Comparison of ENCODE assay signal across 8 cellular contexts in genomic region chr2:32947484-32948143, GRCh38. TPM values are rescaled to one million over a fixed set of nuclear protein-coding genes. Genes with fewer than 3 reads are reported as not detected.
DNase-seq lines count a peak whose midpoint lies in the region; ATAC-seq, FAIRE-seq and TF ChIP-seq lines count a peak whose summit lies in the region.

No MANE protein-coding gene starts in this region.

- intact Hi-C loops in pancreas (cut with DNase I) = no loop called here

- in situ Hi-C loops in Caki2 (cut with HindIII; ENCODE audit: low pct_unique_long_range_greater_than_20kb, low sequenced_read_pairs) = no loop called here

- DNase-seq in Caki2 (ENCODE audit: low read depth) (peak; percentile 24), MG63 (peak; percentile 42), glomerular visceral epithelial cell (ENCODE audit: extremely low spot score) (peak; percentile 16), pancreas (peak; percentile 9 to 77 (median 29)), GDM1 (lab: John Stamatoyannopoulos, UW) (no peak), NCI-H1092 (lab: John Stamatoyannopoulos, UW) (no peak)
- DNase-seq in activated effector memory CD4-positive, alpha-beta T cell treated with Interleukin-2 at 50 U/mL for 16 hours = peak; percentile 4

- no peak for FAIRE-seq in pancreas (lab: Jason Lieb, UNC)

- peak; percentile 20 for ATAC-seq in GM21515 (IDR thresholded peaks at IDR 0.05; ENCODE audit: unreplicated experiment)
- peak; percentile 24 to 59 (median 36) for ATAC-seq in pancreas

- no peaks in the 10 kb centered on the region for H3K9me3 ChIP-seq in MG63
- H3K9me3 ChIP-seq in pancreas = no peaks in the 10 kb centered on the region

- peak overlapping the region in 1 of 4 donors; percentile 41 for H3K27ac ChIP-seq in pancreas

- H3K4me1 ChIP-seq in pancreas = no peaks in the 10 kb centered on the region

- 2% methylated on average over 42 to 75 of the region's 75 CpGs for WGBS in pancreas, 2 donors

- H3K27me3 ChIP-seq in MG63 (no peaks in the 10 kb centered on the region), pancreas (no peaks in the 10 kb centered on the region)

- H3K4me3 ChIP-seq in MG63 = peak overlapping the region; percentile 59
- peak overlapping the region; percentile 47 to 84 (median 58) for H3K4me3 ChIP-seq in pancreas

- TF ChIP-seq CTCF in pancreas (IDR thresholded peaks at IDR 0.05) = no peak

- H3K36me3 ChIP-seq in MG63 (no peaks in the 10 kb centered on the region), pancreas (no peaks in the 10 kb centered on the region)

RNA-seq across cellular contexts. Expression of gene LTBP1, which starts 0.9 kb away (rescaled TPM):
- 3.6 and 4.5 TPM in 2 replicates for total RNA-seq in Caki2 (2014; rRNA removed; shearing (Covaris generic); ENCODE audit: low replicate concordance)
- 93.9 and 95.7 TPM in 2 replicates for total RNA-seq in MG63 (2014; rRNA removed; shearing (Covaris generic); ENCODE audit: low replicate concordance)
- 10 to 100 TPM in 1 of 6 donors, 1 to 10 TPM in 4, under 1 TPM in 1; 0.83 to 21.2 (median 4.1) TPM for total RNA-seq in pancreas
- 1 to 10 TPM; 1.7 to 2.8 TPM for polyA plus RNA-seq in pancreas

Comparison
In these comparisons a context has a peak if more than half of its experiments do, and no peak if none do; other contexts are left out.
1. DNase-seq: peak in Caki2 (single experiment), MG63 (single experiment), activated effector memory CD4-positive, alpha-beta T cell treated with Interleukin-2 at 50 U/mL for 16 hours (single experiment), glomerular visceral epithelial cell (single experiment) and pancreas (6 of 6); none in GDM1 (single experiment) and NCI-H1092 (single experiment).